In genomic region chr17:49494937-49495841, GRCh38 we compare ENCODE assay signal across 8 cellular contexts. TPM values are rescaled to one million over a fixed set of nuclear protein-coding genes. Genes with fewer than 3 reads are reported as not detected.
DNase-seq lines count a peak whose midpoint lies in the region; ATAC-seq and FAIRE-seq lines count a peak whose summit lies in the region.

NGFR (plus strand) TSS chr17:49495293; CDS start chr17:49495418, 125 bp downstream.

- in situ Hi-C loops in SK-MEL-5 (cut with HindIII; ENCODE audit: low pct_unique_long_range_greater_than_20kb, low sequenced_read_pairs): no loop called here

- FAIRE-seq in HTR-8/SVneo (lab: Jason Lieb, UNC): peak; percentile 77

- 1% methylated on average over 52 to 81 of the region's 81 CpGs for WGBS in adipose tissue, 3 donors

- no peak within 1 kb of the TSS for H3K27ac ChIP-seq in adipose tissue (ENCODE audit: low read depth, low read length)

- peak; percentile 86 for DNase-seq in GM03348 (ENCODE audit: low spot score)
- DNase-seq in HTR-8/SVneo (ENCODE audit: insufficient read length, low spot score): peak; percentile 78
- peak; percentile 28 for DNase-seq in SK-MEL-5 (ENCODE audit: low read depth, low spot score)
- peak; percentile 59 for DNase-seq in hippocampal formation (lab: John Stamatoyannopoulos, UW)
- peak; percentile 80 for DNase-seq in retina

- ATAC-seq in GM19397 (IDR thresholded peaks at IDR 0.05; ENCODE audit: unreplicated experiment): no peak
- ATAC-seq in GM19324 (IDR thresholded peaks at IDR 0.05; ENCODE audit: low FRiP score, unreplicated experiment): no peak

RNA-seq across cellular contexts. Expression of gene NGFR, which starts in this region (rescaled TPM):
- total RNA-seq in SK-MEL-5 (2014; rRNA removed; shearing (Covaris generic)): 0.05 and 0.13 TPM in 2 replicates
- polyA plus RNA-seq in SK-MEL-5 (2015; cell fraction: cytosol; rRNA removed): 0.76 and 1.1 TPM in 2 replicates
- not detected in 2 replicates for polyA plus RNA-seq in SK-MEL-5 (2015; cell fraction: nucleus; rRNA removed)
- polyA plus RNA-seq in adipose tissue: 10 to 100 TPM in 2 of 3 donors, 1 to 10 TPM in 1; 2.0 to 55.6 (median 36.7) TPM

Comparison
In these comparisons a context has a peak if more than half of its experiments do, and no peak if none do; other contexts are left out.
1. DNase-seq: peak in every context shown above with its lines; median percentile 86 in GM03348; 80 in retina; 78 in HTR-8/SVneo; 59 in hippocampal formation; 28 in SK-MEL-5.